ENCODE assay signal across 11 cellular contexts in genomic region chr4:40308528-40309122, GRCh38. TPM values are rescaled to one million over a fixed set of nuclear protein-coding genes. Genes with fewer than 3 reads are reported as not detected.
DNase-seq lines count a peak whose midpoint lies in the region; ATAC-seq and TF ChIP-seq lines count a peak whose summit lies in the region.
"Had no signal": no experiment of that assay in that cellular context is flagged by ENCODE, and none has a peak within 500 bp of the region (broad histone marks: within the 10 kb centered on the region; RNA-seq: fewer than 3 reads in every experiment).

No MANE protein-coding gene starts in this region.

- no peak for DNase-seq in activated T-cell treated with anti-CD3 and anti-CD28 coated beads, Interleukin-2, amount 50 U/mL, for 24 hours
- DNase-seq in activated T-cell treated with anti-CD3 and anti-CD28 coated beads for 4 hours, result no peak
- no peak for DNase-seq in PC-3
- peak; percentile 68 for DNase-seq in endodermal cell
- no peak for DNase-seq in stimulated activated naive CD8-positive, alpha-beta T cell treated with anti-CD3 and anti-CD28 coated beads, Interleukin-15, amount 100 ng/mL, for 72 hours
- no peak for DNase-seq in MG63
- DNase-seq in SIG-M5 (lab: John Stamatoyannopoulos, UW), result no peak
- DNase-seq: hippocampal formation, NCI-H2171 treated with DMSO at 0.1 percent for 48 hours had no signal

- no peaks in the 10 kb centered on the region for H3K27me3 Mint-ChIP-seq in activated T-cell treated with anti-CD3 and anti-CD28 coated beads, Interleukin-2, amount 50 U/mL, for 24 hours
- no peaks in the 10 kb centered on the region for H3K27me3 Mint-ChIP-seq in endodermal cell (ENCODE audit: insufficient read depth)
- no peaks in the 10 kb centered on the region for H3K27me3 Mint-ChIP-seq in stimulated activated naive CD8-positive, alpha-beta T cell treated with anti-CD3 and anti-CD28 coated beads, Interleukin-15, amount 100 ng/mL, for 72 hours

- WGBS in endodermal cell (ENCODE audit: insufficient coverage in 1 of 2, insufficient read length in 1 of 2), 2 experiments, result 66 to 69% methylated on average over 3 to 4 of the region's 4 CpGs

- TF ChIP-seq CTCF in PC-3 (conservative IDR thresholded peaks at IDR 0.05; ENCODE audit: low read depth, low read length) (no peak), endodermal cell (conservative IDR thresholded peaks at IDR 0.05) (no peak)

- H3K36me3 ChIP-seq in PC-3 (ENCODE audit: low read depth, low read length), result no peaks in the 10 kb centered on the region
- no peaks in the 10 kb centered on the region for H3K36me3 ChIP-seq in endodermal cell (ENCODE audit: control insufficient read depth, insufficient read depth, low read length)
- no peaks in the 10 kb centered on the region for H3K36me3 ChIP-seq in MG63

- H3K4me3 ChIP-seq in PC-3 (ENCODE audit: low read length), result no peak overlapping the region
- no peak overlapping the region for H3K4me3 ChIP-seq in endodermal cell (ENCODE audit: low read length)
- no peak overlapping the region for H3K4me3 ChIP-seq in MG63

- no peak overlapping the region for H3K4me2 ChIP-seq in PC-3 (ENCODE audit: low read length)

- H3K36me3 Mint-ChIP-seq in activated T-cell treated with anti-CD3 and anti-CD28 coated beads, Interleukin-2, amount 50 U/mL, for 24 hours (ENCODE audit: low read depth), result peaks cover 11% of the 10 kb centered on the region
- H3K36me3 Mint-ChIP-seq in endodermal cell (ENCODE audit: low read depth), result no peaks in the 10 kb centered on the region

- no peaks in the 10 kb centered on the region for H4K20me1 ChIP-seq in PC-3 (ENCODE audit: low read length)

- peak overlapping the region; percentile 29; the same call in 1 of the 2 replicates for H3K27ac ChIP-seq in PC-3 (ENCODE audit: low read length)
- H3K27ac ChIP-seq in endodermal cell (ENCODE audit: low read depth, low read length), result no peak overlapping the region

- POLR2A ChIA-PET in PC-3 (lab: Charles Lee; ENCODE audit: unreplicated experiment), result no interaction called here

- H3K9ac ChIP-seq in PC-3 (ENCODE audit: low read length), result 0 out of 2 replicates have a peak overlapping the region, but pooled peaks have one; percentile 16
- no peak overlapping the region for H3K9ac ChIP-seq in endodermal cell (ENCODE audit: extremely low read depth, low read length, poor library complexity, severe bottlenecking)

- CTCF ChIA-PET in PC-3 (lab: Charles Lee), result no interaction called here

- H3K4me1 Mint-ChIP-seq in activated T-cell treated with anti-CD3 and anti-CD28 coated beads, Interleukin-2, amount 50 U/mL, for 24 hours (ENCODE audit: low read depth), result peaks cover 91% of the 10 kb centered on the region
- peaks cover 40% of the 10 kb centered on the region for H3K4me1 Mint-ChIP-seq in endodermal cell
- H3K4me1 Mint-ChIP-seq in stimulated activated naive CD8-positive, alpha-beta T cell treated with anti-CD3 and anti-CD28 coated beads, Interleukin-15, amount 100 ng/mL, for 72 hours, result peaks cover 88% of the 10 kb centered on the region

- H2AFZ ChIP-seq in PC-3 (ENCODE audit: low read length), result no peak overlapping the region; the same call in 1 of the 2 replicates

- no TSS peak for BruUV-seq in PC-3 (replicated peaks; lab: Mats Ljungman, UMichigan)

- H3K9me3 Mint-ChIP-seq in activated T-cell treated with anti-CD3 and anti-CD28 coated beads, Interleukin-2, amount 50 U/mL, for 24 hours, result peaks cover 6% of the 10 kb centered on the region
- peaks cover 11% of the 10 kb centered on the region for H3K9me3 Mint-ChIP-seq in endodermal cell
- peaks cover 6 to 7% of the 10 kb centered on the region in 2 donors for H3K9me3 Mint-ChIP-seq in stimulated activated naive CD8-positive, alpha-beta T cell treated with anti-CD3 and anti-CD28 coated beads, Interleukin-15, amount 100 ng/mL, for 72 hours
- H3K9me3 Mint-ChIP-seq: nephron had no signal

- no peaks in the 10 kb centered on the region for H3K9me3 ChIP-seq in PC-3 (ENCODE audit: low read length)
- H3K9me3 ChIP-seq in endodermal cell (ENCODE audit: control insufficient read depth, low read length), result peaks cover 6% of the 10 kb centered on the region
- no peaks in the 10 kb centered on the region for H3K9me3 ChIP-seq in MG63

- intact Hi-C loops in PC-3 (cut with micrococcal nuclease), result loop anchor here (1.0 to 10.0 kb wide), 3 partner anchors 74 to 158 kb away; no protein-coding TSS in a partner anchor

- peak overlapping the region; percentile 68 for H3K4me3 Mint-ChIP-seq in activated T-cell treated with anti-CD3 and anti-CD28 coated beads, Interleukin-2, amount 50 U/mL, for 24 hours
- H3K4me3 Mint-ChIP-seq in endodermal cell, result no peak overlapping the region
- H3K4me3 Mint-ChIP-seq in stimulated activated naive CD8-positive, alpha-beta T cell treated with anti-CD3 and anti-CD28 coated beads, Interleukin-15, amount 100 ng/mL, for 72 hours, result peak overlapping the region; percentile 74 to 81

- no peaks in the 10 kb centered on the region for H3K79me2 ChIP-seq in PC-3 (ENCODE audit: low read length)

- H3K4me1 ChIP-seq in PC-3 (ENCODE audit: insufficient read depth, low read length) (peaks cover 4% of the 10 kb centered on the region; the same call in 1 of the 2 replicates), endodermal cell (ENCODE audit: control insufficient read depth, insufficient read depth, low read length) (no peaks in the 10 kb centered on the region)

- peak overlapping the region; percentile 94 for H3K27ac Mint-ChIP-seq in activated T-cell treated with anti-CD3 and anti-CD28 coated beads, Interleukin-2, amount 50 U/mL, for 24 hours
- H3K27ac Mint-ChIP-seq in endodermal cell, result peak overlapping the region; percentile 1
- peak overlapping the region; percentile 89 to 98 for H3K27ac Mint-ChIP-seq in stimulated activated naive CD8-positive, alpha-beta T cell treated with anti-CD3 and anti-CD28 coated beads, Interleukin-15, amount 100 ng/mL, for 72 hours

- ATAC-seq in PC-3, result no peak
- no peak for ATAC-seq in stimulated activated naive CD8-positive, alpha-beta T cell treated with anti-CD3 and anti-CD28 coated beads, Interleukin-15, amount 100 ng/mL, for 72 hours
- ATAC-seq in HG03378 (IDR thresholded peaks at IDR 0.05; ENCODE audit: unreplicated experiment), result no peak

- no peaks in the 10 kb centered on the region for H3K27me3 ChIP-seq in PC-3 (ENCODE audit: low read length)
- H3K27me3 ChIP-seq in endodermal cell (ENCODE audit: control insufficient read depth, insufficient read depth, low read length, poor library complexity, severe bottlenecking), result no peaks in the 10 kb centered on the region
- no peaks in the 10 kb centered on the region for H3K27me3 ChIP-seq in MG63

- H3K9me2 ChIP-seq in PC-3 (replicated peaks; ENCODE audit: low read length), result no peaks in the 10 kb centered on the region

- no peaks in the 10 kb centered on the region for H3F3A ChIP-seq in PC-3 (ENCODE audit: low read length, unreplicated experiment)

RNA-seq across cellular contexts. Expression of gene CHRNA9, which starts 26.5 kb away (rescaled TPM):
- total RNA-seq in PC-3 (2014; rRNA removed), result not detected in 2 replicates
- total RNA-seq in endodermal cell, result under 1 TPM in 1 of 2 donors, not detected in 1; 0.90 TPM
- 0.96 TPM for polyA plus RNA-seq in endodermal cell (2013, experiment 1 of 2)
- 0.87 TPM for polyA plus RNA-seq in endodermal cell (2013, experiment 2 of 2)
- not detected in 2 replicates for total RNA-seq in MG63 (2014; rRNA removed; shearing (Covaris generic); ENCODE audit: low replicate concordance)

Comparison
In these comparisons a context has a peak if more than half of its experiments do, and no peak if none do; other contexts are left out.
1. H3K27ac Mint-ChIP-seq: peak in every context shown above with its lines; median percentile 94 in activated T-cell treated with anti-CD3 and anti-CD28 coated beads, Interleukin-2, amount 50 U/mL, for 24 hours; 94 in stimulated activated naive CD8-positive, alpha-beta T cell treated with anti-CD3 and anti-CD28 coated beads, Interleukin-15, amount 100 ng/mL, for 72 hours; 1 in endodermal cell.